Comparison of ENCODE assay signal across 8 cellular contexts in the genomic region with DNA sequence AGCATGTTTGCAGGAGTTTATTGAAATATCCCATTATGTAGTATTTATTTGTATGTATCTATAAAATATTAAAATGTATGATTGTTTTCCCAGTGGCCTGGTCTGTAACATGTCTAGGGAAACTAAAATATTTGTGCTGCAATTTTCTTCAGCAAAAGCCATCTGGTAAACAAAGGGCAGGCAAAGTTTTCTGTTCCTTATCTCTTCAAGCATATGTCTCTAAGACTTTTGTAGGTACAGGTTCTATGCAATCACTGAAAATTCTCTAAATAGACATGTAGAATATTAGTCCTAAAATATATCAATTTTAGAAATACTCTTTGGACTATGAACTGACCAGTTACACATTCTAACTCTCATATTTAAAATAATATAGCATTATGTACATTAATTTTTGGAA.
"Had no signal": no experiment of that assay in that cellular context is flagged by ENCODE, and none has a peak within 500 bp of the region (broad histone marks: within the 10 kb centered on the region; RNA-seq: fewer than 3 reads in every experiment).

No MANE protein-coding gene starts in this region.

- H3K27ac Mint-ChIP-seq: GM23338, H9 had no signal

- ATAC-seq: GM23338 had no signal

- H3K4me3 Mint-ChIP-seq: GM23338, H9 had no signal

- H3K4me1 Mint-ChIP-seq: GM23338, H9 had no signal

- H3K9me3 Mint-ChIP-seq: GM23338, H9 had no signal

- H3K4me3 ChIP-seq: GM23338 had no signal

- DNase-seq: H9, HCEC 1CT, IMR-90, KBM-7 had no signal

- FAIRE-seq: H1, H54, HTR-8/SVneo had no signal
